ENCODE assay signal across 7 cellular contexts in the genomic region with DNA sequence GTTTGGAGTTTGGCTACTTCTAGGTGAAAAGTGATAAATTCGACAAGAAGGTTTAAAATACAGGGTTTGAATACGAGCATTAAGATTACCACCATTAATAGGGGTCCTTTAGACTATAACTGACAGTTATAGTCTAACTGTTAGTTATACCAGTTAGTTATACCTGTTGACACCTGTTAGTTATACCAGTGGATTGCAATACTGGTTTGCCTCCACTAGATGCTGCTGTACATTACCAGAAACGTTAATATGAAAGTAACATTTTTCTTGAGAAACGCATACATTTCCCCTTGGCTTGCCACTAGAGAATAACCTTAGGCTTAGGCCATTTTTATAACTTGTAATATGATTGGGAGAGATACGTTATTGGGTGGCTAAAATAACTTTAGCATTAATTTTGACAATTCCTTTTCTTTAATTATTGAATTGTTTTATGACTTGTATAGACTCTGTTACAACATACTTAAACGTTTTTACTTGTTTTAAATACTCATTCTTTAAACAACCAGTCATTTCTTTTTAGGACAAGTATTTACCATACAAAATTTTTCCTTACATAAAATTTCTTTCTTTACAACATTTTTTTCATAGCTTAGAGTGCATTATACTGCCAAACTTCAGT.
A peak's percentile ranks its signal among the peaks of the same experiment; 100 is the strongest.
DNase-seq lines count a peak whose midpoint lies in the region; ATAC-seq, FAIRE-seq and TF ChIP-seq lines count a peak whose summit lies in the region.

No MANE protein-coding gene starts in this region.

- H3K9ac ChIP-seq in H9 (ENCODE audit: extremely low read depth, insufficient read length, low read length) (no peak overlapping the region), trophoblast cell (ENCODE audit: low read length) (no peak overlapping the region)

- H3K4me3 ChIP-seq in trophoblast cell (ENCODE audit: low read depth, low read length) = no peak overlapping the region

- no peak overlapping the region for H3T11ph ChIP-seq in H9 (ENCODE audit: low read length)

- H3K27me3 ChIP-seq in H9 (ENCODE audit: insufficient read depth, low read length) (no peaks in the 10 kb centered on the region), trophoblast cell (ENCODE audit: insufficient read depth, low read length) (no peaks in the 10 kb centered on the region)

- no peak overlapping the region for H2AK5ac ChIP-seq in H9 (ENCODE audit: insufficient read length, low read length)
- H2AK5ac ChIP-seq in trophoblast cell (ENCODE audit: low read length) = no peak overlapping the region

- H3K23me2 ChIP-seq in H9 (ENCODE audit: insufficient read length, low read depth, low read length, poor library complexity, severe bottlenecking) = no peaks in the 10 kb centered on the region

- H4K5ac ChIP-seq in H9 (ENCODE audit: insufficient read length, low read depth, low read length) = no peak overlapping the region

- no peak overlapping the region for H2BK15ac ChIP-seq in H9 (ENCODE audit: low read depth, low read length)

- H3K4me1 ChIP-seq in H9 (ENCODE audit: insufficient read depth, low read length) = no peaks in the 10 kb centered on the region
- no peaks in the 10 kb centered on the region for H3K4me1 ChIP-seq in trophoblast cell (ENCODE audit: control insufficient read depth in 1 of 2, insufficient read depth in 2 of 2, low read length in 2 of 2)

- no peak overlapping the region for H3K18ac ChIP-seq in H9 (ENCODE audit: insufficient read length, low read depth, low read length)
- no peak overlapping the region for H3K18ac ChIP-seq in trophoblast cell (ENCODE audit: low read length)

- H4K8ac ChIP-seq in H9 (replicated peaks; ENCODE audit: insufficient read length, low read depth, low read length) (no peak overlapping the region), trophoblast cell (ENCODE audit: low read depth, low read length) (no peak overlapping the region)

- in situ Hi-C loops in T47D (cut with HindIII; ENCODE audit: low pct_unique_long_range_greater_than_20kb, low sequenced_read_pairs) = no loop called here

- no peaks in the 10 kb centered on the region for H3K79me1 ChIP-seq in H9 (ENCODE audit: insufficient read depth, low read depth, low read length, poor library complexity, severe bottlenecking)
- no peaks in the 10 kb centered on the region for H3K79me1 ChIP-seq in trophoblast cell (ENCODE audit: low read length)

- H3K14ac ChIP-seq in H9 (ENCODE audit: insufficient read depth, low read length) (no peak overlapping the region), trophoblast cell (ENCODE audit: low read length) (no peak overlapping the region)

- H3K4me3 Mint-ChIP-seq in H9 = no peak overlapping the region

- H4K91ac ChIP-seq in H9 (ENCODE audit: insufficient read length, low read depth, low read length) (no peak overlapping the region), trophoblast cell (ENCODE audit: low read depth, low read length) (no peak overlapping the region)

- H3K4me1 Mint-ChIP-seq in H9 = no peaks in the 10 kb centered on the region

- no peak for TF ChIP-seq POLR2A in GM12891 (IDR thresholded peaks at IDR 0.05; ENCODE audit: low read depth, low read length)

- peaks cover 25 to 46% (median 28%) of the 10 kb centered on the region in 3 experiments for H3K36me3 Mint-ChIP-seq in H9 (ENCODE audit: insufficient read depth in 1 of 3, low read depth in 3 of 3)

- H3K4ac ChIP-seq in H9 (ENCODE audit: low read depth, low read length) = no peak overlapping the region
- no peak overlapping the region for H3K4ac ChIP-seq in trophoblast cell (ENCODE audit: low read depth, low read length)

- H2BK120ac ChIP-seq in H9 (ENCODE audit: low read depth, low read length, poor library complexity, severe bottlenecking) (no peak overlapping the region), trophoblast cell (ENCODE audit: insufficient read depth, low read length, poor library complexity) (no peak overlapping the region)

- FAIRE-seq in GM12891 (lab: Jason Lieb, UNC) = peak; percentile 85

- peak; percentile 75 for TF ChIP-seq CTCF in H9 (conservative IDR thresholded peaks at IDR 0.05)

- no peak overlapping the region for H2BK20ac ChIP-seq in H9 (ENCODE audit: low read depth, low read length, poor library complexity, severe bottlenecking)

- H2BK5ac ChIP-seq in H9 (ENCODE audit: insufficient read length, low read length) = no peak overlapping the region
- H2BK5ac ChIP-seq in trophoblast cell (ENCODE audit: low read depth, low read length, poor library complexity) = no peak overlapping the region

- no CpG with 5 or more reads among the region's 6 CpGs for WGBS in H9 (ENCODE audit: extremely low coverage, insufficient read length, low lambda C conversion rate)
- no CpG with 5 or more reads among the region's 6 CpGs for WGBS in trophoblast cell (ENCODE audit: extremely low coverage, insufficient coverage, insufficient read length)

- no peaks in the 10 kb centered on the region for H3K79me2 ChIP-seq in H9 (ENCODE audit: insufficient read depth, low read length)
- no peaks in the 10 kb centered on the region for H3K79me2 ChIP-seq in trophoblast cell (ENCODE audit: control insufficient read depth, insufficient read depth, low read length, poor library complexity)

- H3K36me3 ChIP-seq in trophoblast cell (ENCODE audit: control insufficient read depth in 1 of 2, insufficient read depth in 2 of 2, low read length in 2 of 2) = peaks cover 0 to 2% of the 10 kb centered on the region in 2 experiments

- H3K4me2 ChIP-seq in H9 (ENCODE audit: insufficient read depth, insufficient read length, low read length) = no peak overlapping the region
- no peak overlapping the region for H3K4me2 ChIP-seq in trophoblast cell (ENCODE audit: low read length)

- H3K56ac ChIP-seq in H9 (ENCODE audit: insufficient read length, low read depth, low read length) = no peak overlapping the region

- no peak overlapping the region for H4K12ac ChIP-seq in trophoblast cell (ENCODE audit: low read depth, low read length)

- H3K27ac Mint-ChIP-seq in H9 = no peak overlapping the region

- H2AFZ ChIP-seq in H9 (ENCODE audit: low read length) = no peak overlapping the region
- no peak overlapping the region for H2AFZ ChIP-seq in trophoblast cell (ENCODE audit: insufficient read depth, low read length, poor library complexity)

- no peaks in the 10 kb centered on the region for H4K20me1 ChIP-seq in H9 (ENCODE audit: control insufficient read depth, insufficient read depth, insufficient read length)

- H2BK12ac ChIP-seq in H9 (ENCODE audit: insufficient read length, low read depth, low read length) (no peak overlapping the region), trophoblast cell (ENCODE audit: low read length) (no peak overlapping the region)

- H3K23ac ChIP-seq in H9 (ENCODE audit: insufficient read length, low read depth, low read length) (no peak overlapping the region), trophoblast cell (ENCODE audit: low read length) (no peak overlapping the region)

- no peak for DNase-seq in GM12891 (ENCODE audit: insufficient read length, low spot score)
- DNase-seq in H9 = no peak
- DNase-seq in LoVo (ENCODE audit: low spot score) = peak; percentile 41
- DNase-seq in T47D (ENCODE audit: low read depth in 1 of 2, low spot score in 1 of 2) = peak; percentile 18 to 60
- DNase-seq in trophoblast cell = peak; percentile 26 to 64
- no peak for DNase-seq in AG08396 (ENCODE audit: low spot score)

- H3K9me3 Mint-ChIP-seq in H9 = peaks cover 41 to 53% of the 10 kb centered on the region in 2 experiments

- no peaks in the 10 kb centered on the region for H3K27me3 Mint-ChIP-seq in H9 (ENCODE audit: low read depth)

- H3K9me3 ChIP-seq in H9 (ENCODE audit: control insufficient read depth, low read depth, low read length) (peaks cover 28% of the 10 kb centered on the region), trophoblast cell (ENCODE audit: insufficient read depth, low read depth, low read length) (peaks cover 7% of the 10 kb centered on the region)

- ATAC-seq in GM21825 (IDR thresholded peaks at IDR 0.05; ENCODE audit: unreplicated experiment) = no peak

- H3K27ac ChIP-seq in H9 (ENCODE audit: insufficient read length, low read depth, low read length) (no peak overlapping the region), trophoblast cell (ENCODE audit: low read depth, low read length) (no peak overlapping the region)

TF ChIP-seq in GM12891, 5 proteins besides CTCF, POLR2A, EP300 and RAD21:
- TF ChIP-seq POU2F2 (IDR thresholded peaks at IDR 0.05; ENCODE audit: low read depth, low read length) = no peak
- TF ChIP-seq PAX5 (IDR thresholded peaks at IDR 0.05; ENCODE audit: insufficient read depth, low read length, severe bottlenecking) = no peak
- TF ChIP-seq TAF1 (IDR thresholded peaks at IDR 0.05; ENCODE audit: low read depth, low read length) = no peak
- no peak for TF ChIP-seq SPI1 (IDR thresholded peaks at IDR 0.05; ENCODE audit: low read depth, low read length)
- no peak for TF ChIP-seq POLR2AphosphoS5 (IDR thresholded peaks at IDR 0.05; ENCODE audit: low read depth, low read length)
TF ChIP-seq in GM12891: peak in this region for 0.

Comparison
In these comparisons a context has a peak if more than half of its experiments do, and no peak if none do; other contexts are left out.
1. DNase-seq: peak in LoVo (single experiment), T47D (2 of 2) and trophoblast cell (2 of 2); none in GM12891 (single experiment), H9 (single experiment) and AG08396 (single experiment).